ENCODE assay signal across 16 cellular contexts in genomic region chr6:118313762-118314161, GRCh38.
"Had no signal": no experiment of that assay in that cellular context is flagged by ENCODE, and none has a peak within 500 bp of the region (broad histone marks: within the 10 kb centered on the region; RNA-seq: fewer than 3 reads in every experiment).

No MANE protein-coding gene starts in this region.

- H3K9me3 ChIP-seq: colonic mucosa, esophagus squamous epithelium, lower lobe of right lung, neutrophil, right atrium auricular region had no signal

- H3K4me1 ChIP-seq: colonic mucosa, parathyroid adenoma had no signal

- H3K9ac ChIP-seq: parathyroid adenoma had no signal

- DNase-seq: colonic mucosa; dermis blood vessel endothelial cell; effector memory CD4-positive, alpha-beta T cell; esophagus squamous epithelium; head of caudate nucleus; left ventricle myocardium superior; lower lobe of right lung; natural killer cell; stimulated activated CD4-positive, alpha-beta T cell treated with anti-CD3 and anti-CD28 coated beads, Interleukin-2, amount 100 ng/mL, for 24 hours; stimulated activated CD4-positive, alpha-beta T cell treated with anti-CD3 and anti-CD28 coated beads, Interleukin-4, amount 100 ng/mL, for 4 hours; stimulated activated naive CD8-positive, alpha-beta T cell treated with anti-CD3 and anti-CD28 coated beads, Interleukin-15, Interleukin-2, amounts not matched to agents 100 U/mL and 50 U/mL, for 24 hours; trophoblast cell had no signal

- H3K4me3 ChIP-seq: colonic mucosa, esophagus squamous epithelium, lower lobe of right lung, right atrium auricular region had no signal

- ATAC-seq: left ventricle myocardium superior; lower lobe of right lung; natural killer cell; sciatic nerve; stimulated activated naive CD8-positive, alpha-beta T cell treated with anti-CD3 and anti-CD28 coated beads, Interleukin-15, Interleukin-2, amounts not matched to agents 100 U/mL and 50 U/mL, for 24 hours had no signal

- H3K36me3 ChIP-seq: colonic mucosa, esophagus squamous epithelium, lower lobe of right lung, neutrophil, right atrium auricular region had no signal

- H3K27me3 ChIP-seq: colonic mucosa, esophagus squamous epithelium, neutrophil, right atrium auricular region had no signal

- H3K27ac ChIP-seq: colonic mucosa, lower lobe of right lung, neutrophil, parathyroid adenoma had no signal
